Comparison of ENCODE assay signal across 8 cellular contexts in genomic region chr2:32277363-32277673, GRCh38. TPM values are rescaled to one million over a fixed set of nuclear protein-coding genes. Genes with fewer than 3 reads are reported as not detected.
DNase-seq lines count a peak whose midpoint lies in the region; ATAC-seq, FAIRE-seq and TF ChIP-seq lines count a peak whose summit lies in the region.

No MANE protein-coding gene starts in this region.

- DNase-seq in foreskin keratinocyte (no peak), spleen (no peak), ACHN (no peak), H54 (ENCODE audit: insufficient read length, low spot score) (no peak)

- H3K4me1 ChIP-seq in foreskin keratinocyte: no peaks in the 10 kb centered on the region
- H3K4me1 ChIP-seq in spleen: peaks cover 22 to 49% (median 42%) of the 10 kb centered on the region in 6 donors

- peaks cover 0 to 20% (median 8%) of the 10 kb centered on the region in 6 donors for H3K36me3 ChIP-seq in spleen

- in situ Hi-C loops in ACHN (cut with HindIII; ENCODE audit: low pct_ligation_motif_present, low pct_unique_long_range_greater_than_20kb, low sequenced_read_pairs): no loop called here

- FAIRE-seq in H54 (lab: Jason Lieb, UNC): no peak

- no peaks in the 10 kb centered on the region for H3K27me3 ChIP-seq in foreskin keratinocyte
- H3K27me3 ChIP-seq in spleen (replicated peaks in 1 of 7): no peaks in the 10 kb centered on the region

- 60 to 73% (median 69%) methylated on average over 5 of the region's 5 CpGs for WGBS in spleen, 5 donors

- ATAC-seq in GM21619 (IDR thresholded peaks at IDR 0.05; ENCODE audit: unreplicated experiment) (peak; percentile 4), SK-N-SH treated with all-trans-retinoic acid at 6 μM for 48 hours (no peak), foreskin keratinocyte (peak; percentile 2), GM19463 (IDR thresholded peaks at IDR 0.05; ENCODE audit: unreplicated experiment) (no peak), GM21737 (IDR thresholded peaks at IDR 0.05; ENCODE audit: unreplicated experiment) (no peak)

- H3K4me3 ChIP-seq in spleen: peak overlapping the region; percentile 68 to 97 (median 90)

- TF ChIP-seq POLR2A in spleen (IDR thresholded peaks at IDR 0.05) (no peak), H54 (IDR thresholded peaks at IDR 0.05; ENCODE audit: low read depth, low read length) (no peak)

- H3K9me3 ChIP-seq in spleen: no peaks in the 10 kb centered on the region

- TF ChIP-seq CTCF in foreskin keratinocyte (conservative IDR thresholded peaks at IDR 0.05) (no peak), spleen (IDR thresholded peaks at IDR 0.05 in 8 of 11, conservative IDR thresholded peaks at IDR 0.05 in 3 of 11) (no peak)

- H3K27ac ChIP-seq in foreskin keratinocyte (peak overlapping the region; percentile 81), spleen (peak overlapping the region; percentile 82 to 98 (median 90))

- intact Hi-C loops in spleen (cut with DNase I; ENCODE audit: low total_unique reads): no loop called here

TF ChIP-seq in SK-N-SH treated with all-trans-retinoic acid at 6 μM for 48 hours, 23 proteins besides CTCF, POLR2A, EP300 and RAD21:
- TF ChIP-seq ESRRG (CRISPR knock-in tag; IDR thresholded peaks at IDR 0.05): 0 out of 2 replicates have a peak, but pooled peaks have one; percentile 68
- TF ChIP-seq ZNF565 (CRISPR knock-in tag; conservative IDR thresholded peaks at IDR 0.05; ENCODE audit: low read depth): 0 out of 2 replicates have a peak, but pooled peaks have one; percentile 10
- TF ChIP-seq RARB (CRISPR knock-in tag; IDR thresholded peaks at IDR 0.05): no peak
- TF ChIP-seq SNAI2 (CRISPR knock-in tag; IDR thresholded peaks at IDR 0.05): peak; percentile 75

RNA-seq across cellular contexts. Expression of gene YIPF4, which starts 0.4 kb away (rescaled TPM):
- total RNA-seq in foreskin keratinocyte (21.3 and 24.5 TPM in 2 replicates), spleen (10 to 100 TPM; 16.4 to 56.0 (median 45.5) TPM)
- polyA plus RNA-seq in foreskin keratinocyte (19.1 and 21.2 TPM in 2 replicates), spleen (10 to 100 TPM in 2 of 3 donors, 1 to 10 TPM in 1; 6.5 to 14.1 (median 13.3) TPM)

RNA-seq across cellular contexts. Expression of gene NLRC4, which starts 12.6 kb away (rescaled TPM):
- not detected in 2 replicates for total RNA-seq in foreskin keratinocyte
- not detected in 2 replicates for polyA plus RNA-seq in foreskin keratinocyte
- total RNA-seq in spleen: 10 to 100 TPM; 14.2 to 42.7 (median 25.4) TPM
- polyA plus RNA-seq in spleen: 1 to 10 TPM; 4.2 to 8.9 (median 7.3) TPM

Comparison
In these comparisons a context has a peak if more than half of its experiments do, and no peak if none do; other contexts are left out.
1. ATAC-seq: peak in GM21619 (single experiment) and foreskin keratinocyte (single experiment); none in SK-N-SH treated with all-trans-retinoic acid at 6 μM for 48 hours (single experiment), GM19463 (single experiment) and GM21737 (single experiment).
2. RNA of gene NLRC4, which starts 12.6 kb away (total RNA-seq): 14.2 to 42.7 TPM in spleen; not detected in foreskin keratinocyte; every median in the first group is over 10 times any median in the second.